13 cellular contexts compared by ENCODE assay signal in genomic region chr14:93686313-93686712, GRCh38.
"Had no signal": no experiment of that assay in that cellular context is flagged by ENCODE, and none has a peak within 500 bp of the region (broad histone marks: within the 10 kb centered on the region; RNA-seq: fewer than 3 reads in every experiment).

No MANE protein-coding gene starts in this region.

- H3K4me3 ChIP-seq: gastroesophageal sphincter, left ventricle myocardium inferior, testis had no signal

- H3K4me1 ChIP-seq: gastroesophageal sphincter, left ventricle myocardium inferior, testis had no signal

- H3K27me3 ChIP-seq: testis had no signal

- H3K36me3 ChIP-seq: gastroesophageal sphincter, left ventricle myocardium inferior had no signal

- DNase-seq: activated CD4-positive, alpha-beta memory T cell treated with anti-CD3 and anti-CD28 coated beads for 36 hours; activated naive CD8-positive, alpha-beta T cell treated with anti-CD3 and anti-CD28 coated beads, Interleukin-2, amount 50 U/mL, for 24 hours; activated T-cell treated with anti-CD3 and anti-CD28 coated beads, Interleukin-2, amount 50 U/mL, for 48 hours; islet precursor cell; left ventricle myocardium inferior; mesenchymal stem cell; retina; stimulated activated CD4-positive, alpha-beta T cell treated with anti-CD3 and anti-CD28 coated beads, Interleukin-15, amount 100 ng/mL, for 24 hours; stimulated activated CD4-positive, alpha-beta T cell treated with anti-CD3 and anti-CD28 coated beads, Interleukin-4, amount 100 ng/mL, for 24 hours; T-helper 9 cell; testis had no signal

- ATAC-seq: activated naive CD8-positive, alpha-beta T cell treated with anti-CD3 and anti-CD28 coated beads, Interleukin-2, amount 50 U/mL, for 24 hours; gastroesophageal sphincter had no signal

- H3K27ac ChIP-seq: gastroesophageal sphincter, left ventricle myocardium inferior, parathyroid adenoma, testis had no signal

- H3K9me3 ChIP-seq: gastroesophageal sphincter, left ventricle myocardium inferior, testis had no signal
